ENCODE assay signal across 16 cellular contexts in the genomic region with DNA sequence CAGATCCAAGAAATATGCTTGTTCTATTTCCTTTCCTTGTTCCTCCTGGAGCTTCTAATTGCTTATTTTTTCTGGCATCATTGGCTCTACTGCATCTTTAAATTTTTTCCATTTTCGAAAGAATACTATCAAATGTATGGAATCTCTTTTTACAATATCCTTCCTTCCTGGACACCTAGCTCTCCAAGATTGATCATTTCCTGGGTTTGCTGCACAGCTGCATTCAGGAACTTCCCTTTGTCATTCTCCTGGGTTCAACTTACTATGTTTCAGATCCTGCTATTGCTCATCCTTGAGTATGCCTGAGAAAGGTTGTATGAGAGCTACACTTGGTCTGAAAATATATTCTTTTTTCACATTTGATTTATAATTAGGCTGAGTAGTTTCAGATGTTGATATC.
DNase-seq lines count a peak whose midpoint lies in the region; ATAC-seq and TF ChIP-seq lines count a peak whose summit lies in the region.
"Had no signal": no experiment of that assay in that cellular context is flagged by ENCODE, and none has a peak within 500 bp of the region (broad histone marks: within the 10 kb centered on the region; RNA-seq: fewer than 3 reads in every experiment).

No MANE protein-coding gene starts in this region.

- intact Hi-C loops in PC-3 (cut with micrococcal nuclease), result no loop called here

- no peak overlapping the region for H4K8ac ChIP-seq in H9 (replicated peaks; ENCODE audit: insufficient read length, low read depth, low read length)

- no peaks in the 10 kb centered on the region for H3K9me2 ChIP-seq in PC-3 (replicated peaks; ENCODE audit: low read length)

- no peak overlapping the region for H3T11ph ChIP-seq in H9 (ENCODE audit: low read length)

- H3K9me3 ChIP-seq in PC-3 (ENCODE audit: low read length), result no peaks in the 10 kb centered on the region
- H3K9me3 ChIP-seq in SJCRH30 (replicated peaks), result no peaks in the 10 kb centered on the region
- H3K9me3 ChIP-seq in H9 (ENCODE audit: control insufficient read depth, low read depth, low read length), result no peaks in the 10 kb centered on the region

- POLR2A ChIA-PET in PC-3 (lab: Charles Lee; ENCODE audit: unreplicated experiment), result no interaction called here

- no peak overlapping the region for H2BK15ac ChIP-seq in H9 (ENCODE audit: low read depth, low read length)

- H3K4me1 ChIP-seq in PC-3 (ENCODE audit: insufficient read depth, low read length) (peaks cover under 1% of the 10 kb centered on the region; the same call in 1 of the 2 replicates), SJCRH30 (no peaks in the 10 kb centered on the region), H9 (ENCODE audit: insufficient read depth, low read length) (no peaks in the 10 kb centered on the region; the same call in 1 of the 2 replicates)

- H3K27ac Mint-ChIP-seq in endothelial cell (ENCODE audit: unreplicated experiment) (peak overlapping the region; percentile 22), H9 (no peak overlapping the region)
- H3K27ac Mint-ChIP-seq in natural killer cell treated with Interleukin-12 subunit alpha and Interleukin-12 subunit beta and Interleukin-15 and Interleukin-18, amount 100 ng/mL, for 72 hours, result no peak overlapping the region
- H3K27ac Mint-ChIP-seq: B cell; CD8-positive, alpha-beta T cell had no signal

- no peak overlapping the region for H3K4ac ChIP-seq in H9 (ENCODE audit: low read depth, low read length)

- H3K23ac ChIP-seq in H9 (ENCODE audit: insufficient read length, low read depth, low read length), result no peak overlapping the region

- no peak overlapping the region for H2BK120ac ChIP-seq in H9 (ENCODE audit: low read depth, low read length, poor library complexity, severe bottlenecking)

- no peak overlapping the region for H2BK12ac ChIP-seq in H9 (ENCODE audit: insufficient read length, low read depth, low read length)

- no peaks in the 10 kb centered on the region for H3F3A ChIP-seq in PC-3 (ENCODE audit: low read length, unreplicated experiment)

- no peaks in the 10 kb centered on the region for H3K79me1 ChIP-seq in H9 (ENCODE audit: insufficient read depth, low read depth, low read length, poor library complexity, severe bottlenecking)

- H3K27me3 Mint-ChIP-seq in endothelial cell (ENCODE audit: unreplicated experiment) (no peaks in the 10 kb centered on the region), H9 (ENCODE audit: low read depth) (no peaks in the 10 kb centered on the region)
- peaks cover 22 to 36% of the 10 kb centered on the region in 2 donors for H3K27me3 Mint-ChIP-seq in natural killer cell treated with Interleukin-12 subunit alpha and Interleukin-12 subunit beta and Interleukin-15 and Interleukin-18, amount 100 ng/mL, for 72 hours

- H3K27me3 ChIP-seq in PC-3 (ENCODE audit: low read length) (no peaks in the 10 kb centered on the region), SJCRH30 (no peaks in the 10 kb centered on the region), H9 (ENCODE audit: insufficient read depth, low read length) (no peaks in the 10 kb centered on the region)
- H3K27me3 ChIP-seq: BLaER1 treated with 17β-estradiol and CSF1 and Interleukin-3, amounts not matched to agents 10 nM and 100 nM had no signal

- H2BK20ac ChIP-seq in H9 (ENCODE audit: low read depth, low read length, poor library complexity, severe bottlenecking), result no peak overlapping the region

- CTCF ChIA-PET in PC-3 (lab: Charles Lee), result no interaction called here

- no peak overlapping the region for H3K18ac ChIP-seq in H9 (ENCODE audit: insufficient read length, low read depth, low read length)

- no peaks in the 10 kb centered on the region for H3K9me3 Mint-ChIP-seq in endothelial cell (ENCODE audit: unreplicated experiment)
- no peaks in the 10 kb centered on the region for H3K9me3 Mint-ChIP-seq in natural killer cell treated with Interleukin-12 subunit alpha and Interleukin-12 subunit beta and Interleukin-15 and Interleukin-18, amount 100 ng/mL, for 72 hours
- no peaks in the 10 kb centered on the region for H3K9me3 Mint-ChIP-seq in H9
- H3K9me3 Mint-ChIP-seq: CD8-positive, alpha-beta T cell had no signal

- TF ChIP-seq CTCF in PC-3 (conservative IDR thresholded peaks at IDR 0.05; ENCODE audit: low read depth, low read length) (no peak), endothelial cell (IDR thresholded peaks at IDR 0.05; ENCODE audit: unreplicated experiment) (no peak), H9 (conservative IDR thresholded peaks at IDR 0.05) (no peak)

- no peak overlapping the region for H3K56ac ChIP-seq in H9 (ENCODE audit: insufficient read length, low read depth, low read length)

- H3K4me2 ChIP-seq in PC-3 (ENCODE audit: low read length), result no peak overlapping the region
- no peak overlapping the region for H3K4me2 ChIP-seq in H9 (ENCODE audit: insufficient read depth, insufficient read length, low read length)
- H3K4me2 ChIP-seq: BLaER1 treated with 17β-estradiol and CSF1 and Interleukin-3, amounts not matched to agents 10 nM and 100 nM had no signal

- H3K36me3 ChIP-seq in PC-3 (ENCODE audit: low read depth, low read length) (no peaks in the 10 kb centered on the region), SJCRH30 (no peaks in the 10 kb centered on the region)
- H3K36me3 ChIP-seq: BLaER1 treated with 17β-estradiol and CSF1 and Interleukin-3, amounts not matched to agents 10 nM and 100 nM had no signal

- H3K4me3 ChIP-seq in PC-3 (ENCODE audit: low read length) (no peak overlapping the region), SJCRH30 (no peak overlapping the region)
- H3K4me3 ChIP-seq: BLaER1 treated with 17β-estradiol and CSF1 and Interleukin-3, amounts not matched to agents 10 nM and 100 nM; GM12878 had no signal

- H3K4me3 Mint-ChIP-seq in endothelial cell (ENCODE audit: unreplicated experiment) (no peak overlapping the region), H9 (no peak overlapping the region)
- H3K4me3 Mint-ChIP-seq in natural killer cell treated with Interleukin-12 subunit alpha and Interleukin-12 subunit beta and Interleukin-15 and Interleukin-18, amount 100 ng/mL, for 72 hours, result no peak overlapping the region
- H3K4me3 Mint-ChIP-seq: B cell; CD8-positive, alpha-beta T cell had no signal

- DNase-seq in ELR (ENCODE audit: low read depth), result peak; percentile 16
- peak; percentile 30 for DNase-seq in PC-3
- DNase-seq in endothelial cell (ENCODE audit: low spot score), result no peak
- peak; percentile 26 to 85 for DNase-seq in lung microvascular endothelial cell (ENCODE audit: low read depth in 2 of 2)
- no peak for DNase-seq in SJCRH30
- no peak for DNase-seq in natural killer cell treated with Interleukin-12 subunit alpha and Interleukin-12 subunit beta and Interleukin-15 and Interleukin-18, amount 100 ng/mL, for 72 hours (ENCODE audit: low spot score)
- no peak for DNase-seq in H9
- DNase-seq: 8988T; Calu3; CD8-positive, alpha-beta T cell; DMS79 treated with DMSO at 0.1 percent for 48 hours; HCEC 1CT; IMR-90 had no signal

- no TSS peak for BruUV-seq in PC-3 (replicated peaks; lab: Mats Ljungman, UMichigan)

- H4K20me1 ChIP-seq in PC-3 (ENCODE audit: low read length) (no peaks in the 10 kb centered on the region), H9 (ENCODE audit: control insufficient read depth, insufficient read depth, insufficient read length) (no peaks in the 10 kb centered on the region)
- H4K20me1 ChIP-seq: BLaER1 treated with 17β-estradiol and CSF1 and Interleukin-3, amounts not matched to agents 10 nM and 100 nM had no signal

- no peak overlapping the region for H3K14ac ChIP-seq in H9 (ENCODE audit: insufficient read depth, low read length)

- peak; percentile 48 for ATAC-seq in PC-3
- no peak for ATAC-seq in natural killer cell treated with Interleukin-12 subunit alpha and Interleukin-12 subunit beta and Interleukin-15 and Interleukin-18, amount 100 ng/mL, for 72 hours
- ATAC-seq: CD8-positive, alpha-beta T cell; GM12878 had no signal

- H3K27ac ChIP-seq in PC-3 (ENCODE audit: low read length) (peak overlapping the region; percentile 16; the same call in 1 of the 2 replicates), SJCRH30 (no peak overlapping the region), H9 (ENCODE audit: insufficient read length, low read depth, low read length) (no peak overlapping the region)
- H3K27ac ChIP-seq: BLaER1 treated with 17β-estradiol and CSF1 and Interleukin-3, amounts not matched to agents 10 nM and 100 nM had no signal

- H3K9ac ChIP-seq in PC-3 (ENCODE audit: low read length) (no peak overlapping the region), H9 (ENCODE audit: extremely low read depth, insufficient read length, low read length) (no peak overlapping the region)
- H3K9ac ChIP-seq: BLaER1 treated with 17β-estradiol and CSF1 and Interleukin-3, amounts not matched to agents 10 nM and 100 nM had no signal

- no CpG with 5 or more reads among the region's 1 CpG for WGBS in H9 (ENCODE audit: extremely low coverage, insufficient read length, low lambda C conversion rate)

- no peak overlapping the region for H2BK5ac ChIP-seq in H9 (ENCODE audit: insufficient read length, low read length)

- H3K79me2 ChIP-seq in PC-3 (ENCODE audit: low read length) (no peaks in the 10 kb centered on the region), H9 (ENCODE audit: insufficient read depth, low read length) (no peaks in the 10 kb centered on the region)

- H2AFZ ChIP-seq in PC-3 (ENCODE audit: low read length) (no peak overlapping the region), H9 (ENCODE audit: low read length) (no peak overlapping the region)

- H4K91ac ChIP-seq in H9 (ENCODE audit: insufficient read length, low read depth, low read length), result no peak overlapping the region

- H3K4me1 Mint-ChIP-seq in endothelial cell (ENCODE audit: unreplicated experiment) (peaks cover 15% of the 10 kb centered on the region), H9 (peaks cover 6% of the 10 kb centered on the region in 2 experiments)
- H3K4me1 Mint-ChIP-seq in natural killer cell treated with Interleukin-12 subunit alpha and Interleukin-12 subunit beta and Interleukin-15 and Interleukin-18, amount 100 ng/mL, for 72 hours (ENCODE audit: low read depth in 2 of 2), result no peaks in the 10 kb centered on the region
- H3K4me1 Mint-ChIP-seq: B cell had no signal

- no peak overlapping the region for H2AK5ac ChIP-seq in H9 (ENCODE audit: insufficient read length, low read length)

- no peak overlapping the region for H4K5ac ChIP-seq in H9 (ENCODE audit: insufficient read length, low read depth, low read length)

- no peaks in the 10 kb centered on the region for H3K36me3 Mint-ChIP-seq in endothelial cell (ENCODE audit: low read depth, unreplicated experiment)
- no peaks in the 10 kb centered on the region for H3K36me3 Mint-ChIP-seq in natural killer cell treated with Interleukin-12 subunit alpha and Interleukin-12 subunit beta and Interleukin-15 and Interleukin-18, amount 100 ng/mL, for 72 hours
- no peaks in the 10 kb centered on the region; a peak in 1 of 7 replicates for H3K36me3 Mint-ChIP-seq in H9 (ENCODE audit: insufficient read depth in 1 of 3, low read depth in 3 of 3)
- H3K36me3 Mint-ChIP-seq: CD8-positive, alpha-beta T cell had no signal

- no peaks in the 10 kb centered on the region for H3K23me2 ChIP-seq in H9 (ENCODE audit: insufficient read length, low read depth, low read length, poor library complexity, severe bottlenecking)

Comparison
In these comparisons a context has a peak if more than half of its experiments do, and no peak if none do; other contexts are left out.
1. DNase-seq: peak in ELR (single experiment), PC-3 (single experiment) and lung microvascular endothelial cell (2 of 2); none in endothelial cell (single experiment), SJCRH30 (0 of 2), natural killer cell treated with Interleukin-12 subunit alpha and Interleukin-12 subunit beta and Interleukin-15 and Interleukin-18, amount 100 ng/mL, for 72 hours (single experiment) and H9 (single experiment).